ENCODE assay signal across 1 cellular context in the genomic region with DNA sequence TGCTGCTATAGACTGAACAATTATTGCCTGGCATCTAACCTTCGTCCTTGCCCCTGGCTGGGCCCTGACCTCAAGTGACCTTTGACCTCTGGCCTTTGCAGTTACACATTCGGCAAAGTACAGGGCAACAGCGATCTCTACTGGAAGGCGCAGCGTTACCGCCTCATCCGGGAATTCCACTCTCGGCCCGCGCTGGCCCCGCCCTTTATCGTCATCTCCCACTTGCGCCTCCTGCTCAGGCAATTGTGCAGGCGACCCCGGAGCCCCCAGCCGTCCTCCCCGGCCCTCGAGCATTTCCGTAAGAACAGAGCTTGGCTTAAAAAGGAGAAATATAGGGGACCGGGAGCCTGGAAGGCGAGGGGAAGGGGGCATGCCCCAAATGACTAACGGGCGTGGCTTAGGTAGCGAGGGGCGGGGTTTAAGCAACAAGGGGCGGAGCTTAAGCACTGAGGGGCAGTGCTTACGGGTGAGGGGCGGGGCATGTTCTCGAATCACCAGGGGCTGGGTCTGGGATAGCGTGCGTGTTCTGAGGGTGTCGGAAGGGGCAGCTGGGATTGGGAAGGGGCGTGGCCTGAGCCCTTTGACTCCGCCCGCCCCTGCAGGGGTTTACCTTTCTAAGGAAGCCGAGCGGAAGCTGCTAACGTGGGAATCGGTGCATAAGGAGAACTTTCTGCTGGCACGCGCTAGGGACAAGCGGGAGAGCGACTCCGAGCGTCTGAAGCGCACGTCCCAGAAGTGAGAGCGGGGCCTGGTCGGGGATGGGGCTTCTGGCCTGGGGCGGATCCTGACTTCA.
TF ChIP-seq lines count a peak whose summit lies in the region.

No MANE protein-coding gene starts in this region.

TF ChIP-seq in GM12878, 131 proteins besides CTCF, POLR2A, EP300 and RAD21 (continued from another document):
- TF ChIP-seq, protein P1, sequence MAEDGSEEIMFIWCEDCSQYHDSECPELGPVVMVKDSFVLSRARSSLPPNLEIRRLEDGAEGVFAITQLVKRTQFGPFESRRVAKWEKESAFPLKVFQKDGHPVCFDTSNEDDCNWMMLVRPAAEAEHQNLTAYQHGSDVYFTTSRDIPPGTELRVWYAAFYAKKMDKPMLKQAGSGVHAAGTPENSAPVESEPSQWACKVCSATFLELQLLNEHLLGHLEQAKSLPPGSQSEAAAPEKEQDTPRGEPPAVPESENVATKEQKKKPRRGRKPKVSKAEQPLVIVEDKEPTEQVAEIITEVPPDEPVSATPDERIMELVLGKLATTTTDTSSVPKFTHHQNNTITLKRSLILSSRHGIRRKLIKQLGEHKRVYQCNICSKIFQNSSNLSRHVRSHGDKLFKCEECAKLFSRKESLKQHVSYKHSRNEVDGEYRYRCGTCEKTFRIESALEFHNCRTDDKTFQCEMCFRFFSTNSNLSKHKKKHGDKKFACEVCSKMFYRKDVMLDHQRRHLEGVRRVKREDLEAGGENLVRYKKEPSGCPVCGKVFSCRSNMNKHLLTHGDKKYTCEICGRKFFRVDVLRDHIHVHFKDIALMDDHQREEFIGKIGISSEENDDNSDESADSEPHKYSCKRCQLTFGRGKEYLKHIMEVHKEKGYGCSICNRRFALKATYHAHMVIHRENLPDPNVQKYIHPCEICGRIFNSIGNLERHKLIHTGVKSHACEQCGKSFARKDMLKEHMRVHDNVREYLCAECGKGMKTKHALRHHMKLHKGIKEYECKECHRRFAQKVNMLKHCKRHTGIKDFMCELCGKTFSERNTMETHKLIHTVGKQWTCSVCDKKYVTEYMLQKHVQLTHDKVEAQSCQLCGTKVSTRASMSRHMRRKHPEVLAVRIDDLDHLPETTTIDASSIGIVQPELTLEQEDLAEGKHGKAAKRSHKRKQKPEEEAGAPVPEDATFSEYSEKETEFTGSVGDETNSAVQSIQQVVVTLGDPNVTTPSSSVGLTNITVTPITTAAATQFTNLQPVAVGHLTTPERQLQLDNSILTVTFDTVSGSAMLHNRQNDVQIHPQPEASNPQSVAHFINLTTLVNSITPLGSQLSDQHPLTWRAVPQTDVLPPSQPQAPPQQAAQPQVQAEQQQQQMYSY (CRISPR knock-in tag; IDR thresholded peaks at IDR 0.05) = no peak
- TF ChIP-seq, protein P2, sequence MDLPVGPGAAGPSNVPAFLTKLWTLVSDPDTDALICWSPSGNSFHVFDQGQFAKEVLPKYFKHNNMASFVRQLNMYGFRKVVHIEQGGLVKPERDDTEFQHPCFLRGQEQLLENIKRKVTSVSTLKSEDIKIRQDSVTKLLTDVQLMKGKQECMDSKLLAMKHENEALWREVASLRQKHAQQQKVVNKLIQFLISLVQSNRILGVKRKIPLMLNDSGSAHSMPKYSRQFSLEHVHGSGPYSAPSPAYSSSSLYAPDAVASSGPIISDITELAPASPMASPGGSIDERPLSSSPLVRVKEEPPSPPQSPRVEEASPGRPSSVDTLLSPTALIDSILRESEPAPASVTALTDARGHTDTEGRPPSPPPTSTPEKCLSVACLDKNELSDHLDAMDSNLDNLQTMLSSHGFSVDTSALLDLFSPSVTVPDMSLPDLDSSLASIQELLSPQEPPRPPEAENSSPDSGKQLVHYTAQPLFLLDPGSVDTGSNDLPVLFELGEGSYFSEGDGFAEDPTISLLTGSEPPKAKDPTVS (IDR thresholded peaks at IDR 0.05; ENCODE audit: low read depth, low read length) = no peak
- TF ChIP-seq, protein P3, sequence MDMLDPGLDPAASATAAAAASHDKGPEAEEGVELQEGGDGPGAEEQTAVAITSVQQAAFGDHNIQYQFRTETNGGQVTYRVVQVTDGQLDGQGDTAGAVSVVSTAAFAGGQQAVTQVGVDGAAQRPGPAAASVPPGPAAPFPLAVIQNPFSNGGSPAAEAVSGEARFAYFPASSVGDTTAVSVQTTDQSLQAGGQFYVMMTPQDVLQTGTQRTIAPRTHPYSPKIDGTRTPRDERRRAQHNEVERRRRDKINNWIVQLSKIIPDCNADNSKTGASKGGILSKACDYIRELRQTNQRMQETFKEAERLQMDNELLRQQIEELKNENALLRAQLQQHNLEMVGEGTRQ (IDR thresholded peaks at IDR 0.05; ENCODE audit: borderline replicate concordance, low read depth, low read length) = no peak
- peak; percentile 80 for TF ChIP-seq NR2C1 (IDR thresholded peaks at IDR 0.05)
- TF ChIP-seq, protein P4, sequence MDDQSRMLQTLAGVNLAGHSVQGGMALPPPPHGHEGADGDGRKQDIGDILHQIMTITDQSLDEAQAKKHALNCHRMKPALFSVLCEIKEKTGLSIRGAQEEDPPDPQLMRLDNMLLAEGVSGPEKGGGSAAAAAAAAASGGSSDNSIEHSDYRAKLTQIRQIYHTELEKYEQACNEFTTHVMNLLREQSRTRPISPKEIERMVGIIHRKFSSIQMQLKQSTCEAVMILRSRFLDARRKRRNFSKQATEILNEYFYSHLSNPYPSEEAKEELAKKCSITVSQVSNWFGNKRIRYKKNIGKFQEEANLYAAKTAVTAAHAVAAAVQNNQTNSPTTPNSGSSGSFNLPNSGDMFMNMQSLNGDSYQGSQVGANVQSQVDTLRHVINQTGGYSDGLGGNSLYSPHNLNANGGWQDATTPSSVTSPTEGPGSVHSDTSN (IDR thresholded peaks at IDR 0.05; ENCODE audit: insufficient replicate concordance, low read depth, low read length) = no peak
- peak; percentile 87 for TF ChIP-seq NR2F1 (conservative IDR thresholded peaks at IDR 0.05)
- TF ChIP-seq NR2C2 (IDR thresholded peaks at IDR 0.05; ENCODE audit: borderline replicate concordance, control insufficient read depth, insufficient read length, low read depth) = peak; percentile 74
- no peak for TF ChIP-seq RUNX3 (IDR thresholded peaks at IDR 0.05; ENCODE audit: low read length)
